ENCODE assay signal across 20 cellular contexts in genomic region chr2:168320267-168320666, GRCh38.
"Had no signal": no experiment of that assay in that cellular context is flagged by ENCODE, and none has a peak within 500 bp of the region (broad histone marks: within the 10 kb centered on the region; RNA-seq: fewer than 3 reads in every experiment).

No MANE protein-coding gene starts in this region.

- H3K9me3 ChIP-seq: ascending aorta, right atrium auricular region, tibial artery had no signal

- DNase-seq: activated CD4-positive, alpha-beta memory T cell treated with anti-CD3 and anti-CD28 coated beads, Interleukin-2, amount 10 ng/mL, durations not matched to agents 7 days and 5 days; activated CD4-positive, alpha-beta T cell treated with anti-CD3 and anti-CD28 coated beads for 48 hours; activated CD4-positive, CD25-positive, alpha-beta regulatory T cell; activated CD8-positive, alpha-beta memory T cell treated with anti-CD3 and anti-CD28 coated beads, Interleukin-2, amount 10 ng/mL, durations not matched to agents 7 days and 5 days; activated naive CD4-positive, alpha-beta T cell treated with anti-CD3 and anti-CD28 coated beads, Interleukin-2, amount 10 ng/mL, durations not matched to agents 7 days and 5 days; activated T-cell treated with anti-CD3 and anti-CD28 coated beads, Interleukin-2, amount 50 U/mL, for 1 hour; cerebellar nuclear complex; cortex of kidney; effector CD8-positive, alpha-beta T cell; kidney glomerular epithelial cell; left ventricle myocardium superior; occipital lobe; stimulated activated CD4-positive, alpha-beta T cell treated with anti-CD3 and anti-CD28 coated beads, Interleukin-2, amount 100 ng/mL, for 24 hours; stimulated activated naive CD8-positive, alpha-beta T cell treated with anti-CD3 and anti-CD28 coated beads, Interleukin-15, Interleukin-2, amounts not matched to agents 100 U/mL and 50 U/mL, for 24 hours; substantia nigra; T-cell; T-helper 9 cell; tibial artery had no signal

- H3K27me3 ChIP-seq: ascending aorta, right atrium auricular region had no signal

- H3K36me3 ChIP-seq: ascending aorta, right atrium auricular region, tibial artery had no signal

- ATAC-seq: activated CD8-positive, alpha-beta memory T cell treated with anti-CD3 and anti-CD28 coated beads, Interleukin-2, amount 10 ng/mL, durations not matched to agents 7 days and 5 days; left ventricle myocardium superior; stimulated activated naive CD8-positive, alpha-beta T cell treated with anti-CD3 and anti-CD28 coated beads, Interleukin-15, Interleukin-2, amounts not matched to agents 100 U/mL and 50 U/mL, for 24 hours; T-cell had no signal

- H3K4me3 ChIP-seq: ascending aorta, right atrium auricular region, tibial artery had no signal

- H3K27ac ChIP-seq: ascending aorta, right atrium auricular region, tibial artery had no signal
